Comparison of ENCODE assay signal across 1 cellular context in the genomic region with DNA sequence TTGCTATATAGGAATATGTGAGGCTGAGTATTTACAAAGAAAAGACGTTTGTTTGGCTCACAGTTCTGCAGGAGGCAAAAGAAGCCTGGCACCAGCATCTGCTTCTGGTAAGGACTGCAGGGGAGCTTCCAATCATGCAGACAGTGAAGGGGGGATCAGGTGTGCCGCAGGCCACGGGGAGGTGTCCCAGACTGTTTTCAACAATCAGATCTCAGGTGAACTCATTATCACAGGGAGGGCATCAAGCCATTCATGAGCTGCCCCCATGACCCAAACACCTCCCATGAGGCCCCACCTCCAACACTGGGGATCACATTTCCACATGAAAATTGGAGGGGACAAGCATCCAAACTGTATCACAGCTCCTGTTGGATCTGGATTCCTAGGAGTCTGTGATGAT.
TF ChIP-seq lines count a peak whose summit lies in the region.

No MANE protein-coding gene starts in this region.

TF ChIP-seq in HEK293, 187 proteins besides CTCF, POLR2A, EP300 and RAD21 (continued from another document):
- TF ChIP-seq, protein P1, sequence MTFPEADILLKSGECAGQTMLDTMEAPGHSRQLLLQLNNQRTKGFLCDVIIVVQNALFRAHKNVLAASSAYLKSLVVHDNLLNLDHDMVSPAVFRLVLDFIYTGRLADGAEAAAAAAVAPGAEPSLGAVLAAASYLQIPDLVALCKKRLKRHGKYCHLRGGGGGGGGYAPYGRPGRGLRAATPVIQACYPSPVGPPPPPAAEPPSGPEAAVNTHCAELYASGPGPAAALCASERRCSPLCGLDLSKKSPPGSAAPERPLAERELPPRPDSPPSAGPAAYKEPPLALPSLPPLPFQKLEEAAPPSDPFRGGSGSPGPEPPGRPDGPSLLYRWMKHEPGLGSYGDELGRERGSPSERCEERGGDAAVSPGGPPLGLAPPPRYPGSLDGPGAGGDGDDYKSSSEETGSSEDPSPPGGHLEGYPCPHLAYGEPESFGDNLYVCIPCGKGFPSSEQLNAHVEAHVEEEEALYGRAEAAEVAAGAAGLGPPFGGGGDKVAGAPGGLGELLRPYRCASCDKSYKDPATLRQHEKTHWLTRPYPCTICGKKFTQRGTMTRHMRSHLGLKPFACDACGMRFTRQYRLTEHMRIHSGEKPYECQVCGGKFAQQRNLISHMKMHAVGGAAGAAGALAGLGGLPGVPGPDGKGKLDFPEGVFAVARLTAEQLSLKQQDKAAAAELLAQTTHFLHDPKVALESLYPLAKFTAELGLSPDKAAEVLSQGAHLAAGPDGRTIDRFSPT (tag by site-specific recombination; IDR thresholded peaks at IDR 0.05) = no peak
- TF ChIP-seq, protein P2, sequence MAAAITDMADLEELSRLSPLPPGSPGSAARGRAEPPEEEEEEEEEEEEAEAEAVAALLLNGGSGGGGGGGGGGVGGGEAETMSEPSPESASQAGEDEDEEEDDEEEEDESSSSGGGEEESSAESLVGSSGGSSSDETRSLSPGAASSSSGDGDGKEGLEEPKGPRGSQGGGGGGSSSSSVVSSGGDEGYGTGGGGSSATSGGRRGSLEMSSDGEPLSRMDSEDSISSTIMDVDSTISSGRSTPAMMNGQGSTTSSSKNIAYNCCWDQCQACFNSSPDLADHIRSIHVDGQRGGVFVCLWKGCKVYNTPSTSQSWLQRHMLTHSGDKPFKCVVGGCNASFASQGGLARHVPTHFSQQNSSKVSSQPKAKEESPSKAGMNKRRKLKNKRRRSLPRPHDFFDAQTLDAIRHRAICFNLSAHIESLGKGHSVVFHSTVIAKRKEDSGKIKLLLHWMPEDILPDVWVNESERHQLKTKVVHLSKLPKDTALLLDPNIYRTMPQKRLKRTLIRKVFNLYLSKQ (tag by site-specific recombination; IDR thresholded peaks at IDR 0.05; ENCODE audit: borderline replicate concordance) = no peak
- peak; percentile 6; the same call in 1 of the 2 replicates for TF ChIP-seq ZBTB20 (tag by site-specific recombination; IDR thresholded peaks at IDR 0.05)
- TF ChIP-seq, protein P3, sequence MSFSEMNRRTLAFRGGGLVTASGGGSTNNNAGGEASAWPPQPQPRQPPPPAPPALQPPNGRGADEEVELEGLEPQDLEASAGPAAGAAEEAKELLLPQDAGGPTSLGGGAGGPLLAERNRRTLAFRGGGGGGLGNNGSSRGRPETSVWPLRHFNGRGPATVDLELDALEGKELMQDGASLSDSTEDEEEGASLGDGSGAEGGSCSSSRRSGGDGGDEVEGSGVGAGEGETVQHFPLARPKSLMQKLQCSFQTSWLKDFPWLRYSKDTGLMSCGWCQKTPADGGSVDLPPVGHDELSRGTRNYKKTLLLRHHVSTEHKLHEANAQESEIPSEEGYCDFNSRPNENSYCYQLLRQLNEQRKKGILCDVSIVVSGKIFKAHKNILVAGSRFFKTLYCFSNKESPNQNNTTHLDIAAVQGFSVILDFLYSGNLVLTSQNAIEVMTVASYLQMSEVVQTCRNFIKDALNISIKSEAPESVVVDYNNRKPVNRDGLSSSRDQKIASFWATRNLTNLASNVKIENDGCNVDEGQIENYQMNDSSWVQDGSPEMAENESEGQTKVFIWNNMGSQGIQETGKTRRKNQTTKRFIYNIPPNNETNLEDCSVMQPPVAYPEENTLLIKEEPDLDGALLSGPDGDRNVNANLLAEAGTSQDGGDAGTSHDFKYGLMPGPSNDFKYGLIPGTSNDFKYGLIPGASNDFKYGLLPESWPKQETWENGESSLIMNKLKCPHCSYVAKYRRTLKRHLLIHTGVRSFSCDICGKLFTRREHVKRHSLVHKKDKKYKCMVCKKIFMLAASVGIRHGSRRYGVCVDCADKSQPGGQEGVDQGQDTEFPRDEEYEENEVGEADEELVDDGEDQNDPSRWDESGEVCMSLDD (tag by site-specific recombination; IDR thresholded peaks at IDR 0.05) = no peak
- no peak for TF ChIP-seq OVOL3 (tag by site-specific recombination; IDR thresholded peaks at IDR 0.05)
TF ChIP-seq in HEK293: peak in this region for 1.
